ENCODE assay signal across 9 cellular contexts in the genomic region with DNA sequence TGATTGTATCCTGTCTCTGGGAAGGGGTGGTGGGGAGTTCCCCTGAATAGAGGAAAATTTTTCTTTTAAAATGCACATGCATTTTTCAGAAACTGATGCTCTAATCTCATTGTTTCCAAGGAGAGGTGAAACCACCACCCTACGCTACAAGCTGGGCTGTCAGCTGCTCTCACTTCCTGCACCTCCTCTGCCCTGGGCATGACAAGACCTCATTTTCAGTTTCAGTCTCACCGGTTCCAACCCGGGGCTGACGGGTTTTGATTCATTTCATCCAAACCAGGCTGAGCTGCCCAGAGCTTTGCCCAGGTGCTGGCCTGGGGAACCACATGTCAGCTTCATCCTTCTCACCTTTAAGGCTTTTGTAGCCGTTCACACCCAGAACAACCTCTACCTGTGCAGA.
DNase-seq lines count a peak whose midpoint lies in the region; ATAC-seq and TF ChIP-seq lines count a peak whose summit lies in the region.
"Had no signal": no experiment of that assay in that cellular context is flagged by ENCODE, and none has a peak within 500 bp of the region (broad histone marks: within the 10 kb centered on the region; RNA-seq: fewer than 3 reads in every experiment).

No MANE protein-coding gene starts in this region.

- DNase-seq in activated CD4-positive, alpha-beta T cell treated with anti-CD3 and anti-CD28 coated beads, Interleukin-2, amount 50 U/mL, for 4 hours = peak; percentile 3 to 11
- DNase-seq in stimulated activated CD4-positive, alpha-beta T cell treated with anti-CD3 and anti-CD28 coated beads, Interleukin-15, amount 100 ng/mL, for 48 hours (ENCODE audit: low read depth in 2 of 2) = peak; percentile 56 to 58
- DNase-seq in HAP-1 (ENCODE audit: low spot score in 2 of 2) = no peak
- DNase-seq in gastrocnemius medialis = no peak
- DNase-seq in NCI-H446 (lab: John Stamatoyannopoulos, UW) = no peak
- no peak for DNase-seq in NCI-H2196 treated with DMSO at 0.1 percent for 48 hours (lab: John Stamatoyannopoulos, UW; ENCODE audit: unreplicated experiment)
- DNase-seq: IMR-90 had no signal

- H3K27me3 ChIP-seq in HAP-1 (ENCODE audit: low read depth) (peaks cover 4% of the 10 kb centered on the region; the same call in 1 of the 2 replicates), gastrocnemius medialis (no peaks in the 10 kb centered on the region)

- H3K36me3 ChIP-seq in HAP-1 (replicated peaks) (no peaks in the 10 kb centered on the region), gastrocnemius medialis (no peaks in the 10 kb centered on the region)

- H3K27ac ChIP-seq in gastrocnemius medialis = no peak overlapping the region

- ATAC-seq in GM18861 (IDR thresholded peaks at IDR 0.05; ENCODE audit: unreplicated experiment) (peak; percentile 93), HG02763 (IDR thresholded peaks at IDR 0.05; ENCODE audit: unreplicated experiment) (peak; percentile 88), gastrocnemius medialis (no peak)

- H3K9me3 ChIP-seq in HAP-1 (no peaks in the 10 kb centered on the region), gastrocnemius medialis (no peaks in the 10 kb centered on the region)

- no peak for TF ChIP-seq CTCF in gastrocnemius medialis (IDR thresholded peaks at IDR 0.05 in 4 of 5, conservative IDR thresholded peaks at IDR 0.05 in 1 of 5)

- intact Hi-C loops in gastrocnemius medialis (cut with DNase I; ENCODE audit: low total_unique reads) = no loop called here

- H3K4me1 ChIP-seq in HAP-1 = no peaks in the 10 kb centered on the region
- H3K4me1 ChIP-seq in gastrocnemius medialis = no peaks in the 10 kb centered on the region

- TF ChIP-seq POLR2A in gastrocnemius medialis (IDR thresholded peaks at IDR 0.05) = no peak

- in situ Hi-C loops in HAP-1 (cut with MboI; ENCODE audit: low sequenced_read_pairs) (no loop called here), gastrocnemius medialis (cut with MboI; ENCODE audit: low sequenced_read_pairs in 4 of 4) (no loop called here)

- H3K4me3 ChIP-seq in HAP-1 (no peak overlapping the region), gastrocnemius medialis (no peak overlapping the region)

Comparison
In these comparisons a context has a peak if more than half of its experiments do, and no peak if none do; other contexts are left out.
1. ATAC-seq: peak in GM18861 (single experiment) and HG02763 (single experiment); none in gastrocnemius medialis (0 of 2).
2. DNase-seq: peak in activated CD4-positive, alpha-beta T cell treated with anti-CD3 and anti-CD28 coated beads, Interleukin-2, amount 50 U/mL, for 4 hours (2 of 2) and stimulated activated CD4-positive, alpha-beta T cell treated with anti-CD3 and anti-CD28 coated beads, Interleukin-15, amount 100 ng/mL, for 48 hours (2 of 2); none in HAP-1 (0 of 2), gastrocnemius medialis (0 of 2), NCI-H446 (0 of 2) and NCI-H2196 treated with DMSO at 0.1 percent for 48 hours (single experiment).